In the genomic region with DNA sequence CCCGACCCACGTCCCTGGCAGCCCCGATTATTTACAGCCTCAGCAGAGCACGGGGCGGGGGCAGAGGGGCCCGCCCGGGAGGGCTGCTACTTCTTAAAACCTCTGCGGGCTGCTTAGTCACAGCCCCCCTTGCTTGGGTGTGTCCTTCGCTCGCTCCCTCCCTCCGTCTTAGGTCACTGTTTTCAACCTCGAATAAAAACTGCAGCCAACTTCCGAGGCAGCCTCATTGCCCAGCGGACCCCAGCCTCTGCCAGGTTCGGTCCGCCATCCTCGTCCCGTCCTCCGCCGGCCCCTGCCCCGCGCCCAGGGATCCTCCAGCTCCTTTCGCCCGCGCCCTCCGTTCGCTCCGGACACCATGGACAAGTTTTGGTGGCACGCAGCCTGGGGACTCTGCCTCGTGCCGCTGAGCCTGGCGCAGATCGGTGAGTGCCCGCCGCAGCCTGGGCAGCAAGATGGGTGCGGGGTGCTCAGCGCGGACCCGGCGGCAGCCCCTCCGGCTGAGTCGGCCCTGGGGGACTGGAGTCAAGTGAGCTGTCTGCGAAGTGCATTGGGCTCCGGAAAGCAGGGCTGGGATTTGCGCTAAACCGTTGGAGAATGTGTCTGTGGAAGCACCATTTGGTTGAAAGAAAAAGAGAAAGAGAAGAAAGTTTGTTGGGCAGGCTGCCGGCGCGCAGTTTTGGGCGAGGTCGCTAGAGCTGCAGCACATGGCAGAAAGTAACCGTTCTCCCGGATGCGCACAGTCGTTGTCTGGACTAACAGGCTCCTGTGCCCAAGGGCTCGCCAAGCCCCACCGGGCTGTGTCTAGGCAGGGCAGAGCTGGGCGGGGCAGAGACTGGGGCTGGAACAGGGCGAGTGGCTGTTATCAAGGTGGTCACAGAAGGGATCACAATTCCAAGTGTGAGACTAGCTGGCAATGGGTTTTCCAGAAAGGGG, we compare ENCODE assay signal across 8 cellular contexts. TPM values are rescaled to one million over a fixed set of nuclear protein-coding genes. Genes with fewer than 3 reads are reported as not detected.
DNase-seq lines count a peak whose midpoint lies in the region; ATAC-seq, FAIRE-seq and TF ChIP-seq lines count a peak whose summit lies in the region.

Gene CD44 (plus strand): TSS at position 223 of the 933 bp plus-strand sequence. CDS start 133 bp downstream, at position 356.

- H3F3A ChIP-seq in Loucy (ENCODE audit: low read depth), result no peaks in the 10 kb centered on the region

- H3K36me3 ChIP-seq in Loucy (ENCODE audit: insufficient read depth, low read length) (no peaks in the 10 kb centered on the region), colonic mucosa (no peaks in the 10 kb centered on the region), HepG2 (replicated peaks in 1 of 2; ENCODE audit: control insufficient read depth in 1 of 2, insufficient read depth in 2 of 2, low read length in 2 of 2) (no peaks in the 10 kb centered on the region)

- 27% methylated on average over 43 of the region's 59 CpGs for WGBS in HepG2 (ENCODE audit: low lambda C conversion rate)

- DNase-seq in CMK (ENCODE audit: low read depth) (peak; percentile 30), colonic mucosa (peak; percentile 83), HepG2 (ENCODE audit: low spot score) (no peak), cortex of kidney (lab: John Stamatoyannopoulos, UW) (no peak)
- DNase-seq in activated CD4-positive, alpha-beta T cell treated with anti-CD3 and anti-CD28 coated beads for 24 hours (ENCODE audit: low read depth in 2 of 2), result peak; percentile 56 to 66
- DNase-seq in stimulated activated CD4-positive, alpha-beta T cell treated with anti-CD3 and anti-CD28 coated beads, Interleukin-4, amount 100 ng/mL, for 24 hours, result peak; percentile 84

- in situ Hi-C loops in HepG2 (cut with HindIII; ENCODE audit: extremely low pct_ligation_motif_present, low pct_unique_long_range_greater_than_20kb), result no loop called here

- FAIRE-seq in HepG2 (lab: Jason Lieb, UNC), result no peak

- H2AFZ ChIP-seq in Loucy (ENCODE audit: low read length), result peak within 1 kb of the TSS; percentile 68
- no peak within 1 kb of the TSS for H2AFZ ChIP-seq in HepG2 (ENCODE audit: low read length)

- H3K4me2 ChIP-seq in Loucy (ENCODE audit: low read depth, low read length, poor library complexity, severe bottlenecking) (peak within 1 kb of the TSS; percentile 97), HepG2 (ENCODE audit: low read depth, low read length) (peak within 1 kb of the TSS; percentile 36)

- CTCF ChIA-PET in HepG2 (lab: Yijun Ruan, JAX; ENCODE audit: low intra/inter-chr PET ratio, low total read pairs), result no interaction called here

- H3K9ac ChIP-seq in Loucy (ENCODE audit: low read depth, low read length, poor library complexity, severe bottlenecking), result peak within 1 kb of the TSS; percentile 99
- peak within 1 kb of the TSS; percentile 94 to 98 for H3K9ac ChIP-seq in colonic mucosa (ENCODE audit: low read depth in 2 of 2, low read length in 2 of 2)
- no peak within 1 kb of the TSS for H3K9ac ChIP-seq in HepG2 (ENCODE audit: insufficient read depth, low read depth, low read length)

- H3K9me2 ChIP-seq in Loucy (replicated peaks; ENCODE audit: low read depth, low read length), result no peaks in the 10 kb centered on the region

- no TSS peak for BruUV-seq in HepG2 (replicated peaks; lab: Mats Ljungman, UMichigan)

- H3K27me3 ChIP-seq in Loucy (ENCODE audit: insufficient read depth, low read length, poor library complexity, severe bottlenecking) (no peaks in the 10 kb centered on the region), colonic mucosa (no peaks in the 10 kb centered on the region), HepG2 (ENCODE audit: control insufficient read depth in 1 of 2, insufficient read depth in 2 of 2, low read length in 2 of 2) (peaks cover 4 to 46% of the 10 kb centered on the region in 2 experiments; a peak in 3 of 5 replicates)

- no peak for TF ChIP-seq CTCF in Loucy (conservative IDR thresholded peaks at IDR 0.05; ENCODE audit: low read length)
- TF ChIP-seq CTCF in colonic mucosa (IDR thresholded peaks at IDR 0.05), result no peak
- TF ChIP-seq CTCF in HepG2 (CRISPR knock-in tag; IDR thresholded peaks at IDR 0.05), result no peak

- TF ChIP-seq POLR2A in HepG2 (IDR thresholded peaks at IDR 0.05; ENCODE audit: insufficient read depth in 1 of 2, low read depth in 2 of 2, low read length in 2 of 2), result no peak

- H3K4me3 ChIP-seq in Loucy (ENCODE audit: low read length, poor library complexity, severe bottlenecking) (peak within 1 kb of the TSS; percentile 92), colonic mucosa (peak within 1 kb of the TSS; percentile 87), HepG2 (replicated peaks in 1 of 3; ENCODE audit: insufficient read depth in 1 of 3, low read depth in 2 of 3, low read length in 3 of 3) (peak within 1 kb of the TSS in 1 of 3 experiments; percentile 23; a peak in 1 of 6 replicates)

- POLR2A ChIA-PET in HepG2 (lab: Yijun Ruan, JAX), result no interaction called here

- intact Hi-C loops in colonic mucosa (cut with DNase I) (no loop called here), HepG2 (cut with micrococcal nuclease; ENCODE audit: unreplicated experiment) (no loop called here)

- H3K27ac ChIP-seq in colonic mucosa (peak within 1 kb of the TSS; percentile 93), HepG2 (ENCODE audit: extremely low read length, insufficient read depth, low read length) (no peak within 1 kb of the TSS)

- H3K4me1 ChIP-seq in Loucy (ENCODE audit: insufficient read depth, low read length, poor library complexity, severe bottlenecking) (peaks cover 62% of the 10 kb centered on the region), colonic mucosa (peaks cover 13% of the 10 kb centered on the region), HepG2 (ENCODE audit: insufficient read depth, low read length) (peaks cover 9% of the 10 kb centered on the region; the same call in 1 of the 2 replicates)

- H3K79me2 ChIP-seq in Loucy (ENCODE audit: insufficient read depth, low read length), result peaks cover 58% of the 10 kb centered on the region
- no peaks in the 10 kb centered on the region for H3K79me2 ChIP-seq in HepG2 (ENCODE audit: insufficient read depth, low read length)

- H4K20me1 ChIP-seq in Loucy (ENCODE audit: insufficient read depth, low read length, poor library complexity, severe bottlenecking), result peaks cover 37% of the 10 kb centered on the region
- H4K20me1 ChIP-seq in HepG2 (ENCODE audit: insufficient read depth, low read length), result no peaks in the 10 kb centered on the region

- TF ChIP-seq EP300 in HepG2 (IDR thresholded peaks at IDR 0.05; ENCODE audit: low read depth in 2 of 2, low read length in 2 of 2), result no peak
- TF ChIP-seq EP300 in HepG2 (CRISPR knock-in tag; IDR thresholded peaks at IDR 0.05; ENCODE audit: borderline replicate concordance), result no peak

- ATAC-seq in GM21381 (IDR thresholded peaks at IDR 0.05; ENCODE audit: unreplicated experiment) (peak; percentile 40), HepG2 (peak; percentile 51; the same call in 2 of the 3 replicates)

- H3K9me3 ChIP-seq in Loucy (ENCODE audit: insufficient read depth, low read depth, low read length), result no peaks in the 10 kb centered on the region
- H3K9me3 ChIP-seq in colonic mucosa, result no peaks in the 10 kb centered on the region
- no peaks in the 10 kb centered on the region for H3K9me3 ChIP-seq in HepG2 (ENCODE audit: low read length)

- TF ChIP-seq RAD21 in HepG2 (CRISPR knock-in tag; IDR thresholded peaks at IDR 0.05), result no peak

TF ChIP-seq in HepG2, 621 proteins besides CTCF, POLR2A, EP300 and RAD21:
- no peak for TF ChIP-seq TCF7 (IDR thresholded peaks at IDR 0.05; ENCODE audit: low read depth)
- TF ChIP-seq ZNF550 (CRISPR knock-in tag; IDR thresholded peaks at IDR 0.05; ENCODE audit: borderline replicate concordance), result no peak
- TF ChIP-seq CBX2 (IDR thresholded peaks at IDR 0.05; ENCODE audit: low read depth, low read length), result no peak
- TF ChIP-seq CBX2 (CRISPR knock-in tag; IDR thresholded peaks at IDR 0.05; ENCODE audit: low read depth), result no peak
- TF ChIP-seq ZBTB20 (CRISPR knock-in tag; IDR thresholded peaks at IDR 0.05; ENCODE audit: borderline replicate concordance, low read depth), result no peak
- TF ChIP-seq MTF2 (CRISPR knock-in tag; IDR thresholded peaks at IDR 0.05; ENCODE audit: borderline replicate concordance), result 0 out of 2 replicates have a peak, but pooled peaks have one; percentile 70
- TF ChIP-seq ISX (CRISPR knock-in tag; conservative IDR thresholded peaks at IDR 0.05), result no peak
- TF ChIP-seq TBP (CRISPR knock-in tag; IDR thresholded peaks at IDR 0.05), result no peak

RNA-seq across cellular contexts. Expression of gene CD44, which starts in this region (rescaled TPM):
- 100 to 1,000 TPM; 152 to 171 TPM for total RNA-seq in colonic mucosa
- total RNA-seq in HepG2 (2016; rRNA removed; fragmentation: Illumina TruSeq; extraction: Trizol), result 0.02 TPM in 1 of 2 replicates, not detected in the other
- total RNA-seq in HepG2 (2016; cell fraction: cytosol; rRNA removed; fragmentation: Illumina TruSeq; extraction: Trizol; ENCODE audit: low read depth), result not detected in 2 replicates
- not detected in 2 replicates for total RNA-seq in HepG2 (2016; cell fraction: insoluble cytoplasmic fraction; rRNA removed; fragmentation: Illumina TruSeq; extraction: Trizol)
- not detected in 2 replicates for total RNA-seq in HepG2 (2016; cell fraction: membrane; rRNA removed; fragmentation: Illumina TruSeq; extraction: Trizol)
- total RNA-seq in HepG2 (2016; cell fraction: nucleus; rRNA removed; fragmentation: Illumina TruSeq; extraction: Trizol), result not detected in 2 replicates
- polyA plus RNA-seq in HepG2 (2011; rRNA removed), result 0.11 and 0.29 TPM in 2 replicates
- polyA plus RNA-seq in HepG2 (2011; cell fraction: cytosol; rRNA removed), result 0.16 and 0.21 TPM in 2 replicates
- not detected in 2 replicates for polyA plus RNA-seq in HepG2 (2011; cell fraction: nucleus; rRNA removed)
- polyA plus RNA-seq in HepG2 (2012), result not detected in 2 replicates
- polyA plus RNA-seq in HepG2 (2016; cell fraction: cytosol; fragmentation: Illumina TruSeq; extraction: Trizol; ENCODE audit: low read depth), result not detected in 2 replicates
- not detected in 2 replicates for polyA plus RNA-seq in HepG2 (2016; cell fraction: insoluble cytoplasmic fraction; fragmentation: Illumina TruSeq; extraction: Trizol; ENCODE audit: low read depth)
- not detected in 2 replicates for polyA plus RNA-seq in HepG2 (2016; cell fraction: membrane; fragmentation: Illumina TruSeq; extraction: Trizol; ENCODE audit: low read depth)
- polyA plus RNA-seq in HepG2 (2016; cell fraction: nucleus; fragmentation: Illumina TruSeq; extraction: Trizol; ENCODE audit: insufficient read depth, low read depth), result not detected in 2 replicates
- 343 TPM in 1 of 2 replicates, not detected in the other for polyA minus RNA-seq in HepG2 (2011; rRNA and poly(A)+ RNA removed; ENCODE audit: low replicate concordance)
- polyA minus RNA-seq in HepG2 (2011; cell fraction: cytosol; rRNA and poly(A)+ RNA removed), result 0.97 TPM in 1 of 2 replicates, not detected in the other
- polyA minus RNA-seq in HepG2 (2011; cell fraction: nucleus; rRNA and poly(A)+ RNA removed), result 0.39 and 0.62 TPM in 2 replicates

Comparison
In these comparisons a context has a peak if more than half of its experiments do, and no peak if none do; other contexts are left out.
1. RNA of gene CD44 (total RNA-seq): 152 to 171 TPM in colonic mucosa; 0.02 TPM in HepG2; every median in the first group is over 100 times any median in the second.
2. DNase-seq: peak in CMK (single experiment), activated CD4-positive, alpha-beta T cell treated with anti-CD3 and anti-CD28 coated beads for 24 hours (2 of 2), colonic mucosa (single experiment) and stimulated activated CD4-positive, alpha-beta T cell treated with anti-CD3 and anti-CD28 coated beads, Interleukin-4, amount 100 ng/mL, for 24 hours (single experiment); none in HepG2 (single experiment) and cortex of kidney (single experiment).